Comparison of ENCODE assay signal across 21 cellular contexts in the genomic region with DNA sequence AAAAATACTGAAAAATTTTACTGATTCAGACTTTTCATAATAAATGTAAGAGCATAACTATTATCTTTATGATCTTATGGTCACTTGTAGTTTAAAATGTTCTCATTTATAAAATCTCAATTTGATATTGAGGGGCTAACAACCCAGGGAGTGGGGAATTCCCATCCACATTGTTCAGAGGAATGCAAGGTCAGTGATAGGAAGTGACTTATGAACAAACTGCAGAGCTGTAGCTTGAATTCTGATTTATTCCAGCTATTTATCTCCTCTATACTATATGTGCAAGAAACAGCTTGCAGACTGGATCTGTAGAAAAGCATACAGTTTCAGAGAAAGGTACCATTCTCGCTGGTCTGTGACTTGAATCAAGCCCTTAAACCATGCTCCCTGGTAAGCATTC.
DNase-seq lines count a peak whose midpoint lies in the region; ATAC-seq, FAIRE-seq and TF ChIP-seq lines count a peak whose summit lies in the region.
"Had no signal": no experiment of that assay in that cellular context is flagged by ENCODE, and none has a peak within 500 bp of the region (broad histone marks: within the 10 kb centered on the region; RNA-seq: fewer than 3 reads in every experiment).

No MANE protein-coding gene starts in this region.

- H3K9me1 ChIP-seq in IMR-90 (ENCODE audit: insufficient read depth, low read length) (peaks cover 10% of the 10 kb centered on the region), endothelial cell of umbilical vein (replicated peaks; ENCODE audit: control insufficient read depth, extremely low read depth, insufficient read depth, low read length) (no peaks in the 10 kb centered on the region)

- H2AK9ac ChIP-seq in IMR-90 (replicated peaks; ENCODE audit: low read depth, low read length, poor library complexity), result no peak overlapping the region

- CTCF ChIA-PET in IMR-90 (lab: Yijun Ruan, JAX), result no interaction called here
- CTCF ChIA-PET in endothelial cell of umbilical vein (lab: Charles Lee), result interaction anchor here (0.8 to 6.4 kb wide), 18 partner anchors 9 to 196 kb away, joined by 3 to 79 read pairs (median 4); partner anchors contain the start of gene SYNPO2

- no peak overlapping the region for H3K56ac ChIP-seq in IMR-90 (ENCODE audit: extremely low read depth, insufficient read depth, low read length)

- H3K4me1 ChIP-seq in IMR-90 (ENCODE audit: control insufficient read depth, insufficient read depth, low read length), result peaks cover 12% of the 10 kb centered on the region
- H3K4me1 ChIP-seq in endothelial cell of umbilical vein (ENCODE audit: control insufficient read depth, extremely low read depth, insufficient read depth, low read length), result peaks cover 33% of the 10 kb centered on the region
- H3K4me1 ChIP-seq in osteoblast (ENCODE audit: insufficient read depth, low read length), result peaks cover 69% of the 10 kb centered on the region
- H3K4me1 ChIP-seq in transverse colon, result peaks cover 0 to 39% (median 9%) of the 10 kb centered on the region in 4 donors
- H3K4me1 ChIP-seq in body of pancreas, result peaks cover 14% of the 10 kb centered on the region

- H3K4me3 ChIP-seq in IMR-90 (ENCODE audit: insufficient read depth, low read depth, low read length) (no peak overlapping the region), endothelial cell of umbilical vein (replicated peaks in 1 of 3; ENCODE audit: insufficient read depth in 1 of 3, low read depth in 1 of 3, low read length in 3 of 3) (no peak overlapping the region), osteoblast (ENCODE audit: insufficient read depth, low read length) (no peak overlapping the region), transverse colon (no peak overlapping the region), body of pancreas (no peak overlapping the region)
- H3K4me3 ChIP-seq: MG63, PC-9, SJCRH30 had no signal

- no peak overlapping the region for H3K4me3 Mint-ChIP-seq in activated naive CD8-positive, alpha-beta T cell treated with anti-CD3 and anti-CD28 coated beads for 36 hours
- H3K4me3 Mint-ChIP-seq: CD4-positive, alpha-beta T cell had no signal

- H3K27me3 Mint-ChIP-seq in activated naive CD8-positive, alpha-beta T cell treated with anti-CD3 and anti-CD28 coated beads for 36 hours, result no peaks in the 10 kb centered on the region
- H3K27me3 Mint-ChIP-seq: CD4-positive, alpha-beta T cell had no signal

- H3K14ac ChIP-seq in IMR-90 (replicated peaks; ENCODE audit: low read depth, low read length), result no peak overlapping the region

- FAIRE-seq in endothelial cell of umbilical vein (lab: Jason Lieb, UNC), result peak; percentile 57
- FAIRE-seq: GM12891, GM18507, H1 had no signal

- no peak overlapping the region for H3K27ac ChIP-seq in IMR-90 (ENCODE audit: insufficient read depth, low read length)
- peak overlapping the region; percentile 57 for H3K27ac ChIP-seq in endothelial cell of umbilical vein (ENCODE audit: insufficient read depth, low read depth, low read length)
- H3K27ac ChIP-seq in osteoblast (ENCODE audit: low read depth, low read length), result peak overlapping the region; percentile 5
- H3K27ac ChIP-seq in transverse colon, result peak overlapping the region in 3 of 4 donors; percentile 7 to 48 (median 26)
- H3K27ac ChIP-seq in body of pancreas, result no peak overlapping the region
- H3K27ac ChIP-seq: KMS-11, PC-9, SJCRH30 had no signal

- in situ Hi-C loops in IMR-90 (cut with MboI; ENCODE audit: low sequenced_read_pairs), result no loop called here
- in situ Hi-C loops in transverse colon (cut with MboI; ENCODE audit: low pct_ligation_motif_present in 1 of 4, low pct_unique_long_range_greater_than_20kb in 1 of 4, low sequenced_read_pairs in 3 of 4), result loop anchor here in 2 of 4 donors (10.0 to 25.0 kb wide), 3 partner anchors 113 to 213 kb away; partner anchors contain the start of gene SYNPO2 (in 1 of the 2)

- ATAC-seq in IMR-90 (ENCODE audit: low read depth) (no peak), body of pancreas (no peak)

- no peak overlapping the region for H4K5ac ChIP-seq in IMR-90 (ENCODE audit: low read depth, low read length)

- H2AFZ ChIP-seq in IMR-90 (replicated peaks; ENCODE audit: low read length, poor library complexity) (no peak overlapping the region), endothelial cell of umbilical vein (ENCODE audit: low read depth, low read length) (no peak overlapping the region), osteoblast (ENCODE audit: low read length) (no peak overlapping the region)
- H2AFZ ChIP-seq: PC-9 had no signal

- BruUV-seq in IMR-90 (replicated peaks; lab: Mats Ljungman, UMichigan) (no TSS peak), endothelial cell of umbilical vein (replicated peaks; lab: Mats Ljungman, UMichigan) (no TSS peak)

- DNase-seq in IMR-90 (no peak), endothelial cell of umbilical vein (ENCODE audit: low read depth, low spot score) (peak; percentile 72), osteoblast (ENCODE audit: insufficient read length, low spot score, missing footprints) (no peak), transverse colon (no peak), KG1 (lab: John Stamatoyannopoulos, UW) (no peak), body of pancreas (no peak)
- DNase-seq in activated naive CD8-positive, alpha-beta T cell treated with anti-CD3 and anti-CD28 coated beads for 36 hours, result no peak
- DNase-seq: BE2C; Calu3; CD4-positive, alpha-beta T cell; DND-41; GDM1; MG63; NCI-H1092; NCI-H2227 treated with DMSO at 0.1 percent for 48 hours; SJCRH30 had no signal

- H3K79me1 ChIP-seq in IMR-90 (ENCODE audit: low read depth in 1 of 2, low read length in 2 of 2), result peaks cover 16 to 45% of the 10 kb centered on the region in 2 experiments

- POLR2A ChIA-PET in IMR-90 (lab: Charles Lee; ENCODE audit: unreplicated experiment), result no interaction called here
- POLR2A ChIA-PET in endothelial cell of umbilical vein (lab: Charles Lee), result interaction anchor here (1.3 kb wide), 1 partner anchor 23 kb away, joined by 4 read pairs; no protein-coding TSS in a partner anchor

- H3K9me3 Mint-ChIP-seq in activated naive CD8-positive, alpha-beta T cell treated with anti-CD3 and anti-CD28 coated beads for 36 hours, result peaks cover 2% of the 10 kb centered on the region
- H3K9me3 Mint-ChIP-seq: CD4-positive, alpha-beta T cell had no signal

- no peaks in the 10 kb centered on the region for H3K4me1 Mint-ChIP-seq in activated naive CD8-positive, alpha-beta T cell treated with anti-CD3 and anti-CD28 coated beads for 36 hours

- TF ChIP-seq CTCF in IMR-90 (conservative IDR thresholded peaks at IDR 0.05; ENCODE audit: low read depth, low read length), result no peak
- no peak for TF ChIP-seq CTCF in endothelial cell of umbilical vein (IDR thresholded peaks at IDR 0.05; ENCODE audit: extremely low read depth in 1 of 2, insufficient read depth in 1 of 2, low read depth in 1 of 2, low read length in 2 of 2)
- no peak for TF ChIP-seq CTCF in osteoblast (IDR thresholded peaks at IDR 0.05; ENCODE audit: extremely low read depth, low read depth, low read length)
- TF ChIP-seq CTCF in transverse colon (IDR thresholded peaks at IDR 0.05), result no peak
- TF ChIP-seq CTCF in body of pancreas (IDR thresholded peaks at IDR 0.05), result no peak

- H3K9me3 ChIP-seq in IMR-90 (ENCODE audit: control insufficient read depth, insufficient read depth, low read length), result no peaks in the 10 kb centered on the region
- H3K9me3 ChIP-seq in endothelial cell of umbilical vein (replicated peaks; ENCODE audit: control insufficient read depth, insufficient read depth, low read length), result no peaks in the 10 kb centered on the region
- no peaks in the 10 kb centered on the region for H3K9me3 ChIP-seq in osteoblast (ENCODE audit: low read depth, low read length)
- H3K9me3 ChIP-seq in transverse colon, result no peaks in the 10 kb centered on the region
- no peaks in the 10 kb centered on the region for H3K9me3 ChIP-seq in body of pancreas
- H3K9me3 ChIP-seq: BE2C, MG63 had no signal

- H3K18ac ChIP-seq in IMR-90 (ENCODE audit: low read depth, low read length), result no peak overlapping the region

- H3K27ac Mint-ChIP-seq in activated naive CD8-positive, alpha-beta T cell treated with anti-CD3 and anti-CD28 coated beads for 36 hours, result no peak overlapping the region
- H3K27ac Mint-ChIP-seq: CD4-positive, alpha-beta T cell had no signal

- H3K4me2 ChIP-seq in IMR-90 (ENCODE audit: low read depth, low read length) (no peak overlapping the region), endothelial cell of umbilical vein (ENCODE audit: insufficient read depth, low read length) (peak overlapping the region; percentile 55), osteoblast (ENCODE audit: insufficient read depth, low read length) (no peak overlapping the region)
- H3K4me2 ChIP-seq: KMS-11, PC-9 had no signal

- no peaks in the 10 kb centered on the region for H3K36me3 Mint-ChIP-seq in activated naive CD8-positive, alpha-beta T cell treated with anti-CD3 and anti-CD28 coated beads for 36 hours

- TF ChIP-seq POLR2A in IMR-90 (IDR thresholded peaks at IDR 0.05; ENCODE audit: low read depth, low read length) (no peak), endothelial cell of umbilical vein (IDR thresholded peaks at IDR 0.05; ENCODE audit: low read depth, low read length) (no peak), transverse colon (IDR thresholded peaks at IDR 0.05) (no peak), body of pancreas (IDR thresholded peaks at IDR 0.05) (no peak)

- H3K23ac ChIP-seq in IMR-90 (ENCODE audit: low read depth, low read length), result no peak overlapping the region

- peak overlapping the region; percentile 66 for H2BK5ac ChIP-seq in IMR-90 (ENCODE audit: low read depth, low read length, poor library complexity, severe bottlenecking)

- no peak overlapping the region for H2BK20ac ChIP-seq in IMR-90 (ENCODE audit: low read depth, low read length)

- dilution Hi-C loops in IMR-90 (cut with HindIII; ENCODE audit: low sequenced_read_pairs, unreplicated experiment) (no loop called here), endothelial cell of umbilical vein (cut with MboI; ENCODE audit: extremely low pct_ligation_motif_present, low sequenced_read_pairs) (no loop called here)

- intact Hi-C loops in IMR-90 (cut with micrococcal nuclease) (no loop called here), endothelial cell of umbilical vein (cut with micrococcal nuclease) (no loop called here), transverse colon (cut with DNase I; ENCODE audit: low total_unique reads) (no loop called here), body of pancreas (cut with DNase I) (loop anchor here (5.0 kb wide), 1 partner anchor 113 kb away; the partner anchor contains the start of gene SYNPO2)

- no peak overlapping the region for H3K9ac ChIP-seq in IMR-90 (ENCODE audit: low read depth, low read length)
- H3K9ac ChIP-seq in endothelial cell of umbilical vein (replicated peaks; ENCODE audit: extremely low read depth, insufficient read depth, low read length), result peak overlapping the region; percentile 14
- H3K9ac ChIP-seq: KMS-11 had no signal

- H4K91ac ChIP-seq in IMR-90 (ENCODE audit: insufficient read depth, low read depth, low read length), result no peak overlapping the region

- H4K8ac ChIP-seq in IMR-90 (ENCODE audit: low read depth in 2 of 2, low read length in 2 of 2), result no peak overlapping the region

- H2BK120ac ChIP-seq in IMR-90 (ENCODE audit: low read depth, low read length), result no peak overlapping the region

- H3K4ac ChIP-seq in IMR-90 (ENCODE audit: low read depth, low read length), result no peak overlapping the region

- no peak for TF ChIP-seq EP300 in transverse colon (IDR thresholded peaks at IDR 0.05; ENCODE audit: low read depth)

- H3K27me3 ChIP-seq in IMR-90 (ENCODE audit: control insufficient read depth, insufficient read depth, low read length) (no peaks in the 10 kb centered on the region), endothelial cell of umbilical vein (ENCODE audit: control insufficient read depth in 2 of 2, insufficient read depth in 2 of 2, low read length in 2 of 2) (no peaks in the 10 kb centered on the region), osteoblast (ENCODE audit: insufficient read depth, low read length) (no peaks in the 10 kb centered on the region), transverse colon (no peaks in the 10 kb centered on the region), body of pancreas (no peaks in the 10 kb centered on the region)
- H3K27me3 ChIP-seq: BE2C, MG63, SJCRH30 had no signal

- peaks cover 29% of the 10 kb centered on the region for H3K79me2 ChIP-seq in endothelial cell of umbilical vein (ENCODE audit: control insufficient read depth, insufficient read depth, low read length)
- peaks cover 64% of the 10 kb centered on the region for H3K79me2 ChIP-seq in osteoblast (ENCODE audit: insufficient read depth, low read length)

- H2BK15ac ChIP-seq in IMR-90 (ENCODE audit: low read depth, low read length), result no peak overlapping the region

- H3K36me3 ChIP-seq in IMR-90 (ENCODE audit: control insufficient read depth, insufficient read depth, low read length) (peaks cover 6% of the 10 kb centered on the region), endothelial cell of umbilical vein (ENCODE audit: control insufficient read depth in 2 of 2, extremely low read depth in 1 of 2, insufficient read depth in 2 of 2, low read length in 2 of 2) (peaks cover 2 to 11% of the 10 kb centered on the region in 2 experiments), osteoblast (ENCODE audit: insufficient read depth, low read length) (peaks cover 30% of the 10 kb centered on the region), transverse colon (no peaks in the 10 kb centered on the region), body of pancreas (replicated peaks in 1 of 2; ENCODE audit: insufficient read depth in 1 of 2, low read depth in 2 of 2) (no peaks in the 10 kb centered on the region)
- H3K36me3 ChIP-seq: BE2C, SJCRH30 had no signal

- WGBS in IMR-90 (ENCODE audit: extremely low coverage in 2 of 2, insufficient read length in 1 of 2), 2 experiments, result 100% methylated on average over 1 of the region's 1 CpG; no CpG with 5 or more reads in 1 of the 2 experiments
- 79 to 100% methylated on average over 1 of the region's 1 CpG for WGBS in transverse colon (ENCODE audit: low coverage in 1 of 2), 2 donors
- WGBS in body of pancreas, 2 donors, result 54 to 58% methylated on average over 1 of the region's 1 CpG

- H4K20me1 ChIP-seq in IMR-90 (ENCODE audit: insufficient read depth, low read length), result peaks cover 55% of the 10 kb centered on the region; the same call in 1 of the 2 replicates
- H4K20me1 ChIP-seq in endothelial cell of umbilical vein (replicated peaks; ENCODE audit: control insufficient read depth, extremely low read depth, insufficient read depth, low read length), result peaks cover 3% of the 10 kb centered on the region
- peaks cover 44% of the 10 kb centered on the region for H4K20me1 ChIP-seq in osteoblast (ENCODE audit: insufficient read depth, low read length)

- no peak overlapping the region for H2AK5ac ChIP-seq in IMR-90 (ENCODE audit: low read depth, low read length)

- TF ChIP-seq RAD21 in IMR-90 (IDR thresholded peaks at IDR 0.05; ENCODE audit: low read length), result no peak

Comparison
In these comparisons a context has a peak if more than half of its experiments do, and no peak if none do; other contexts are left out.
1. H3K27ac ChIP-seq: peak in endothelial cell of umbilical vein (single experiment), osteoblast (single experiment) and transverse colon (3 of 4); none in IMR-90 (single experiment) and body of pancreas (0 of 4).